ENCODE assay signal across 18 cellular contexts in genomic region chr14:31268216-31268615, GRCh38.
"Had no signal": no experiment of that assay in that cellular context is flagged by ENCODE, and none has a peak within 500 bp of the region (broad histone marks: within the 10 kb centered on the region; RNA-seq: fewer than 3 reads in every experiment).

No MANE protein-coding gene starts in this region.

- H3K4me3 ChIP-seq: heart right ventricle, neural progenitor cell, prostate gland, right atrium auricular region, skin epidermis, tibial nerve had no signal

- ATAC-seq: heart right ventricle; left ventricle myocardium superior; naive thymus-derived CD4-positive, alpha-beta T cell; stimulated activated naive CD8-positive, alpha-beta T cell treated with anti-CD3 and anti-CD28 coated beads, Interleukin-15, Interleukin-2, amounts not matched to agents 100 U/mL and 50 U/mL, for 24 hours had no signal

- H3K9me3 ChIP-seq: prostate gland had no signal

- H3K9ac ChIP-seq: neural progenitor cell had no signal

- H3K36me3 ChIP-seq: heart right ventricle, neural progenitor cell, prostate gland, right atrium auricular region, tibial nerve, WERI-Rb-1 had no signal

- H3K27me3 ChIP-seq: heart right ventricle, neural progenitor cell, right atrium auricular region, tibial nerve had no signal

- H3K4me1 ChIP-seq: neural progenitor cell, prostate gland had no signal

- DNase-seq: activated CD4-positive, alpha-beta T cell treated with anti-CD3 and anti-CD28 coated beads for 1 hour; activated CD4-positive, alpha-beta T cell treated with anti-CD3 and anti-CD28 coated beads, Interleukin-2, amount 50 U/mL, for 48 hours; amniotic stem cell; effector memory CD4-positive, alpha-beta T cell; heart right ventricle; immature natural killer cell; kidney glomerular epithelial cell; left ventricle myocardium superior; mesenchymal stem cell; naive thymus-derived CD4-positive, alpha-beta T cell; stimulated activated naive CD8-positive, alpha-beta T cell treated with anti-CD3 and anti-CD28 coated beads, Interleukin-15, Interleukin-2, amounts not matched to agents 100 U/mL and 50 U/mL, for 24 hours; substantia nigra; WERI-Rb-1 had no signal
